20 cellular contexts compared by ENCODE assay signal in genomic region chr17:8865811-8866210, GRCh38. TPM values are rescaled to one million over a fixed set of nuclear protein-coding genes. Genes with fewer than 3 reads are reported as not detected.
DNase-seq lines count a peak whose midpoint lies in the region; ATAC-seq and TF ChIP-seq lines count a peak whose summit lies in the region.
"Had no signal": no experiment of that assay in that cellular context is flagged by ENCODE, and none has a peak within 500 bp of the region (broad histone marks: within the 10 kb centered on the region; RNA-seq: fewer than 3 reads in every experiment).

No MANE protein-coding gene starts in this region.

- peak overlapping the region; percentile 62 for H3K9ac ChIP-seq in DND-41 (ENCODE audit: low read depth, low read length)

- H3K36me3 ChIP-seq in DND-41 (ENCODE audit: insufficient read depth, low read length) = peaks cover 27% of the 10 kb centered on the region; the same call in 1 of the 2 replicates
- no peaks in the 10 kb centered on the region for H3K36me3 ChIP-seq in KOPT-K1 (ENCODE audit: insufficient read depth, low read length)

- no peak for TF ChIP-seq CTCF in DND-41 (IDR thresholded peaks at IDR 0.05; ENCODE audit: borderline replicate concordance, extremely low read depth, low read length, poor library complexity, severe bottlenecking)

- H3K27ac ChIP-seq in DND-41 (ENCODE audit: low read length) = peak overlapping the region; percentile 77
- peak overlapping the region; percentile 4 for H3K27ac ChIP-seq in KOPT-K1 (ENCODE audit: low read depth, low read length, poor library complexity, severe bottlenecking)
- H3K27ac ChIP-seq: PC-9 had no signal

- no peaks in the 10 kb centered on the region for H3K9me3 ChIP-seq in DND-41 (ENCODE audit: insufficient read depth, low read length, severe bottlenecking)
- no peaks in the 10 kb centered on the region for H3K9me3 ChIP-seq in KOPT-K1 (ENCODE audit: insufficient read depth, low read length, poor library complexity, severe bottlenecking)

- H3K4me2 ChIP-seq in DND-41 (ENCODE audit: insufficient read depth, low read length) = peak overlapping the region; percentile 71
- H3K4me2 ChIP-seq: PC-9 had no signal

- DNase-seq in activated CD8-positive, alpha-beta memory T cell treated with anti-CD3 and anti-CD28 coated beads for 24 hours = peak; percentile 32
- no peak for DNase-seq in activated CD8-positive, alpha-beta memory T cell treated with anti-CD3 and anti-CD28 coated beads, Interleukin-2, amount 50 U/mL, for 4 hours
- DNase-seq in DND-41 (peak; percentile 36), mesenteric fat pad (ENCODE audit: low spot score) (peak; percentile 49), NCI-H2171 treated with DMSO at 0.1 percent for 48 hours (lab: John Stamatoyannopoulos, UW) (no peak), retina (no peak)
- no peak for DNase-seq in activated naive CD4-positive, alpha-beta T cell (lab: John Stamatoyannopoulos, UW)
- DNase-seq: AML-193; Calu3; CD4-positive, alpha-beta T cell; DMS79; H7; Karpas-422; NCI-H1105 treated with DMSO at 0.1 percent for 48 hours; NCI-H187 treated with DMSO at 0.1 percent for 48 hours; NCI-H2171; NCI-H774; PC-9 had no signal

- peaks cover 61% of the 10 kb centered on the region for H3K79me2 ChIP-seq in DND-41 (ENCODE audit: insufficient read depth, low read length)

- no peak overlapping the region for H2AFZ ChIP-seq in DND-41 (ENCODE audit: low read depth, low read length)
- H2AFZ ChIP-seq: PC-9 had no signal

- no peaks in the 10 kb centered on the region for H3K27me3 ChIP-seq in DND-41 (ENCODE audit: insufficient read depth, low read length, poor library complexity)

- H3K4me3 ChIP-seq in DND-41 (ENCODE audit: low read depth in 1 of 2, low read length in 2 of 2) = peak overlapping the region in 1 of 2 experiments; percentile 67; a peak in 2 of 4 replicates
- H3K4me3 ChIP-seq: PC-9 had no signal

- H4K20me1 ChIP-seq in DND-41 (ENCODE audit: insufficient read depth, low read length) = no peaks in the 10 kb centered on the region

- peaks cover 73% of the 10 kb centered on the region for H3K4me1 ChIP-seq in DND-41 (ENCODE audit: insufficient read depth, low read length)

- no peak for ATAC-seq in DND-41 (ENCODE audit: insufficient read depth, low read depth)

RNA-seq across cellular contexts. Expression of gene PIK3R6, which starts 1.7 kb away (rescaled TPM):
- 1.6 TPM for total RNA-seq in mesenteric fat pad
- total RNA-seq: Calu3, NCI-H460, PC-9 had no signal

Comparison
In these comparisons a context has a peak if more than half of its experiments do, and no peak if none do; other contexts are left out.
1. DNase-seq: peak in activated CD8-positive, alpha-beta memory T cell treated with anti-CD3 and anti-CD28 coated beads for 24 hours (single experiment), DND-41 (single experiment) and mesenteric fat pad (single experiment); none in activated CD8-positive, alpha-beta memory T cell treated with anti-CD3 and anti-CD28 coated beads, Interleukin-2, amount 50 U/mL, for 4 hours (single experiment), NCI-H2171 treated with DMSO at 0.1 percent for 48 hours (single experiment), retina (single experiment) and activated naive CD4-positive, alpha-beta T cell (0 of 4).